ENCODE assay signal across 9 cellular contexts in the genomic region with DNA sequence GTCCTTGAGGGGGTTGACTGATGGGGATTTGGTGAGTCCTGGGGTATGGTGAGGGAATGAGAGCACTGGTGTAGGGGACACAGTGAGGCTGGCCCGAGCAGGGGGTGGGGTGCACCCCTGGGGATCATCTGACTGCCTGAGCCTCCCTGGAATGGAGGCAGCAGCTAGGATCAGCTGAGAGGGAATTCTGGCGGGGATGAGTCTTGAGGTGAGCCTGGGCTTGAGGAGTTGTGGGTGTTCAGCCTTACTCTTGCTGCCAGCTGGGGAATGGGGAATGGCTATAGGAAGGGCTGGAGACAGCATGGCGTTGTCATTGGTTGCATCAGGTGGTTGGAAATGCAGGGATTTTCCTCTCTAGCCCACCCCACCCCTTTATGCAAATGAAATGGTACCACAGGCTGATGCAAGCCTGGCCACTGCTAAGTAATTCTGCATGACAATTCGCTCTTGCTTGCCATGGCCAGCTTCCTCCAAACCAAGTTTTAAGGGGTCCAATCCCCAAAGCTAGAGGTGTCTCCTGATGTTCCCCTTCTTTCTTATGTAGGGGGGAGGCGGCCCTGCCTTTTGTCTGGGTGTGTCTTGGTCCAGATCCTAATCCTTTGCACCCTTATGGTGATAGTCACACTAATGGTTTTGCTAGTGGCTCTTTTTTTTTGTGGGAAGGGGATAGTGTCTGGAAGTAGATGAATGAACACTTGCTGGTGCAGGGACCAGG. TPM values are rescaled to one million over a fixed set of nuclear protein-coding genes. Genes with fewer than 3 reads are reported as not detected.
A peak's percentile ranks its signal among the peaks of the same experiment; 100 is the strongest.
DNase-seq lines count a peak whose midpoint lies in the region; ATAC-seq and TF ChIP-seq lines count a peak whose summit lies in the region.
"Had no signal": no experiment of that assay in that cellular context is flagged by ENCODE, and none has a peak within 500 bp of the region (broad histone marks: within the 10 kb centered on the region; RNA-seq: fewer than 3 reads in every experiment).

No MANE protein-coding gene starts in this region.

- H3K4me1 ChIP-seq in iPS-18a (ENCODE audit: control insufficient read depth, low read depth, low read length), result peaks cover 46% of the 10 kb centered on the region
- H3K4me1 ChIP-seq in tibial nerve, result peaks cover 0 to 83% (median 52%) of the 10 kb centered on the region in 4 donors

- no peaks in the 10 kb centered on the region for H3K9me3 Mint-ChIP-seq in activated T-cell treated with anti-CD3 and anti-CD28 coated beads, Interleukin-2, amount 50 U/mL, for 72 hours

- peak overlapping the region; percentile 96 for H3K9ac ChIP-seq in iPS-18a (ENCODE audit: low read length)

- peaks cover 77% of the 10 kb centered on the region for H3K4me1 Mint-ChIP-seq in activated T-cell treated with anti-CD3 and anti-CD28 coated beads, Interleukin-2, amount 50 U/mL, for 72 hours (ENCODE audit: low read depth)

- H3K4me3 ChIP-seq in iPS-18a (ENCODE audit: low read length), result peak overlapping the region; percentile 90
- peak overlapping the region in 2 of 4 donors; percentile 37 to 85 for H3K4me3 ChIP-seq in tibial nerve
- no peak overlapping the region for H3K4me3 ChIP-seq in brain microvascular endothelial cell (ENCODE audit: low read depth, low read length)

- 72 to 77% methylated on average over 5 of the region's 5 CpGs for WGBS in tibial nerve, 2 donors

- TF ChIP-seq EP300 in tibial nerve (IDR thresholded peaks at IDR 0.05), result no peak

- no peak for TF ChIP-seq POLR2A in tibial nerve (IDR thresholded peaks at IDR 0.05)

- H3K27ac Mint-ChIP-seq in activated T-cell treated with anti-CD3 and anti-CD28 coated beads, Interleukin-2, amount 50 U/mL, for 72 hours, result peak overlapping the region; percentile 100

- peak overlapping the region; percentile 78 to 93 for H3K4me3 Mint-ChIP-seq in activated T-cell treated with anti-CD3 and anti-CD28 coated beads, Interleukin-2, amount 50 U/mL, for 72 hours

- peak; percentile 44 for ATAC-seq in HG03108 (IDR thresholded peaks at IDR 0.05; ENCODE audit: unreplicated experiment)
- ATAC-seq in activated T-cell treated with anti-CD3 and anti-CD28 coated beads, Interleukin-2, amount 50 U/mL, for 72 hours (replicated peaks in 1 of 2), result peak; percentile 83 to 86
- ATAC-seq in HG03442 (IDR thresholded peaks at IDR 0.05; ENCODE audit: unreplicated experiment), result no peak

- H3K9me3 ChIP-seq in iPS-18a (ENCODE audit: control insufficient read depth, low read depth, low read length) (no peaks in the 10 kb centered on the region), tibial nerve (no peaks in the 10 kb centered on the region)

- TF ChIP-seq CTCF in tibial nerve (IDR thresholded peaks at IDR 0.05), result no peak
- TF ChIP-seq CTCF in brain microvascular endothelial cell (IDR thresholded peaks at IDR 0.05; ENCODE audit: low read depth, low read length, missing control alignments), result no peak

- peaks cover 39 to 57% of the 10 kb centered on the region in 2 donors for H3K36me3 Mint-ChIP-seq in activated T-cell treated with anti-CD3 and anti-CD28 coated beads, Interleukin-2, amount 50 U/mL, for 72 hours (ENCODE audit: insufficient read depth in 2 of 2)

- no peaks in the 10 kb centered on the region for H3K27me3 ChIP-seq in iPS-18a (ENCODE audit: control insufficient read depth, insufficient read depth, low read length)
- no peaks in the 10 kb centered on the region for H3K27me3 ChIP-seq in tibial nerve
- H3K27me3 ChIP-seq in brain microvascular endothelial cell (replicated peaks), result no peaks in the 10 kb centered on the region
- H3K27me3 ChIP-seq: cardiac muscle cell had no signal

- H3K27me3 Mint-ChIP-seq in activated T-cell treated with anti-CD3 and anti-CD28 coated beads, Interleukin-2, amount 50 U/mL, for 72 hours (ENCODE audit: low read depth), result no peaks in the 10 kb centered on the region

- DNase-seq in NCI-H2107 treated with DMSO at 0.1 percent for 48 hours (lab: John Stamatoyannopoulos, UW; ENCODE audit: unreplicated experiment) (peak; percentile 59), NCI-H2107 (lab: John Stamatoyannopoulos, UW) (no peak), tibial nerve (ENCODE audit: low spot score in 2 of 2) (no peak), brain microvascular endothelial cell (no peak)
- peak; percentile 81 to 82 for DNase-seq in activated T-cell treated with anti-CD3 and anti-CD28 coated beads, Interleukin-2, amount 50 U/mL, for 72 hours

- H3K36me3 ChIP-seq in iPS-18a (ENCODE audit: control insufficient read depth, low read depth, low read length), result peaks cover 58% of the 10 kb centered on the region
- H3K36me3 ChIP-seq in tibial nerve, result peaks cover 3 to 71% (median 30%) of the 10 kb centered on the region in 3 donors
- H3K36me3 ChIP-seq in brain microvascular endothelial cell (replicated peaks), result peaks cover 60% of the 10 kb centered on the region

- in situ Hi-C loops in brain microvascular endothelial cell (cut with HindIII; ENCODE audit: low pct_ligation_motif_present, low sequenced_read_pairs), result no loop called here

- H3K27ac ChIP-seq in iPS-18a (ENCODE audit: low read length), result peak overlapping the region; percentile 97
- peak overlapping the region in 3 of 4 donors; percentile 93 to 97 (median 97) for H3K27ac ChIP-seq in tibial nerve
- no peak overlapping the region for H3K27ac ChIP-seq in brain microvascular endothelial cell
- H3K27ac ChIP-seq: cardiac muscle cell had no signal

RNA-seq across cellular contexts. Expression of a gene that starts 7.5 kb away (rescaled TPM):
- 100 to 1,000 TPM; 214 to 237 TPM for total RNA-seq in activated T-cell treated with anti-CD3 and anti-CD28 coated beads, Interleukin-2, amount 50 U/mL, for 72 hours
- total RNA-seq in tibial nerve, result 100 to 1,000 TPM; 216 to 327 (median 255) TPM

RNA-seq across cellular contexts. Expression of a gene that starts 18.1 kb away (rescaled TPM):
- total RNA-seq in activated T-cell treated with anti-CD3 and anti-CD28 coated beads, Interleukin-2, amount 50 U/mL, for 72 hours, result 10 to 100 TPM; 11.7 to 14.2 TPM
- total RNA-seq in tibial nerve, result 10 to 100 TPM; 40.5 to 73.9 (median 62.2) TPM

RNA-seq across cellular contexts. Expression of a gene that starts 45.6 kb away (rescaled TPM):
- 10 to 100 TPM; 47.0 to 62.3 TPM for total RNA-seq in activated T-cell treated with anti-CD3 and anti-CD28 coated beads, Interleukin-2, amount 50 U/mL, for 72 hours
- 10 to 100 TPM; 24.0 to 59.0 (median 28.9) TPM for total RNA-seq in tibial nerve

RNA-seq across cellular contexts. Expression of a gene that starts 51.9 kb away (rescaled TPM):
- total RNA-seq in activated T-cell treated with anti-CD3 and anti-CD28 coated beads, Interleukin-2, amount 50 U/mL, for 72 hours, result 10 to 100 TPM; 30.5 to 30.6 TPM
- 10 to 100 TPM; 10.0 to 17.2 (median 16.2) TPM for total RNA-seq in tibial nerve

Comparison
In these comparisons a context has a peak if more than half of its experiments do, and no peak if none do; other contexts are left out.
1. DNase-seq: peak in NCI-H2107 treated with DMSO at 0.1 percent for 48 hours (single experiment) and activated T-cell treated with anti-CD3 and anti-CD28 coated beads, Interleukin-2, amount 50 U/mL, for 72 hours (2 of 2); none in NCI-H2107 (single experiment), tibial nerve (0 of 2) and brain microvascular endothelial cell (single experiment).